ENCODE assay signal across 3 cellular contexts in the genomic region with DNA sequence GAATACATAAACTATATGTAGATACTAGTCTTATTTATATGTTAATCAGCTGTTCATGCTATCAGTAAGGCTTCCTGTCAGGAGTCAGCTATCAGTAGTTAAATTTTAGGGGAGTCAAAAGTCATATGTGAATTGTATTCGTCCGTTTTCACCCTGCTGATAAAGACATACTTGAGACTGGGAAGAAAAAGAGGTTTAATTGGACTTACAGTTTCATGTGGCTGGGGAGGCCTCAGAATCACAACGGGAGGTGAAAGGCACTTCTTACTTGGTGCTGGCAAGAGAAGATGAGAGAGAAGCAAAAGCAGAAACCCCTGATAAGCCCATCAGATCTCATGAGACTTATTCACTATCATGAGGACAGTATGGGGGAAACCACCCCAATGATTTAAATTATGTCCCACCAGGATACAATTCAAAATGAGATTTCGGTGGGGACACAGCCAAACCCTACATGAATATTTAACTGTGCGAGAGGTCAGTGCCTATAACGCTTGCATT.
TF ChIP-seq lines count a peak whose summit lies in the region.

No MANE protein-coding gene starts in this region.

TF ChIP-seq in SK-N-SH, 30 proteins besides CTCF, POLR2A, EP300 and RAD21 (continued from another document):
- no peak for TF ChIP-seq EZH2phosphoT487 (IDR thresholded peaks at IDR 0.05; ENCODE audit: borderline replicate concordance, low read depth)
TF ChIP-seq in SK-N-SH: peak in this region for 0.

TF ChIP-seq in SK-N-SH treated with all-trans-retinoic acid at 6 μM for 48 hours, 23 proteins besides CTCF, POLR2A, EP300 and RAD21 (continued from another document):
- TF ChIP-seq ZFP30 (CRISPR knock-in tag; IDR thresholded peaks at IDR 0.05) (no peak), TOX (CRISPR knock-in tag; IDR thresholded peaks at IDR 0.05; ENCODE audit: borderline replicate concordance) (no peak), ZNF70 (CRISPR knock-in tag; IDR thresholded peaks at IDR 0.05) (no peak), ESRRG (CRISPR knock-in tag; IDR thresholded peaks at IDR 0.05) (no peak), CSDC2 (CRISPR knock-in tag; IDR thresholded peaks at IDR 0.05) (no peak), TCF4 (CRISPR knock-in tag; IDR thresholded peaks at IDR 0.05; ENCODE audit: borderline replicate concordance) (no peak), ZNF8 (CRISPR knock-in tag; IDR thresholded peaks at IDR 0.05) (no peak), RARB (CRISPR knock-in tag; IDR thresholded peaks at IDR 0.05) (no peak), PPARA (CRISPR knock-in tag; IDR thresholded peaks at IDR 0.05; ENCODE audit: borderline replicate concordance) (no peak), ARNTL (CRISPR knock-in tag; IDR thresholded peaks at IDR 0.05; ENCODE audit: borderline replicate concordance, low read depth) (no peak), ISL1 (CRISPR knock-in tag; IDR thresholded peaks at IDR 0.05) (no peak), GLIS3 (CRISPR knock-in tag; IDR thresholded peaks at IDR 0.05) (no peak)
- TF ChIP-seq, protein P1, sequence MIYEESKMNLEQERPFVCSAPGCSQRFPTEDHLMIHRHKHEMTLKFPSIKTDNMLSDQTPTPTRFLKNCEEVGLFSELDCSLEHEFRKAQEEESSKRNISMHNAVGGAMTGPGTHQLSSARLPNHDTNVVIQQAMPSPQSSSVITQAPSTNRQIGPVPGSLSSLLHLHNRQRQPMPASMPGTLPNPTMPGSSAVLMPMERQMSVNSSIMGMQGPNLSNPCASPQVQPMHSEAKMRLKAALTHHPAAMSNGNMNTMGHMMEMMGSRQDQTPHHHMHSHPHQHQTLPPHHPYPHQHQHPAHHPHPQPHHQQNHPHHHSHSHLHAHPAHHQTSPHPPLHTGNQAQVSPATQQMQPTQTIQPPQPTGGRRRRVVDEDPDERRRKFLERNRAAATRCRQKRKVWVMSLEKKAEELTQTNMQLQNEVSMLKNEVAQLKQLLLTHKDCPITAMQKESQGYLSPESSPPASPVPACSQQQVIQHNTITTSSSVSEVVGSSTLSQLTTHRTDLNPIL (CRISPR knock-in tag; IDR thresholded peaks at IDR 0.05; ENCODE audit: low read depth): no peak
- TF ChIP-seq, protein P2, sequence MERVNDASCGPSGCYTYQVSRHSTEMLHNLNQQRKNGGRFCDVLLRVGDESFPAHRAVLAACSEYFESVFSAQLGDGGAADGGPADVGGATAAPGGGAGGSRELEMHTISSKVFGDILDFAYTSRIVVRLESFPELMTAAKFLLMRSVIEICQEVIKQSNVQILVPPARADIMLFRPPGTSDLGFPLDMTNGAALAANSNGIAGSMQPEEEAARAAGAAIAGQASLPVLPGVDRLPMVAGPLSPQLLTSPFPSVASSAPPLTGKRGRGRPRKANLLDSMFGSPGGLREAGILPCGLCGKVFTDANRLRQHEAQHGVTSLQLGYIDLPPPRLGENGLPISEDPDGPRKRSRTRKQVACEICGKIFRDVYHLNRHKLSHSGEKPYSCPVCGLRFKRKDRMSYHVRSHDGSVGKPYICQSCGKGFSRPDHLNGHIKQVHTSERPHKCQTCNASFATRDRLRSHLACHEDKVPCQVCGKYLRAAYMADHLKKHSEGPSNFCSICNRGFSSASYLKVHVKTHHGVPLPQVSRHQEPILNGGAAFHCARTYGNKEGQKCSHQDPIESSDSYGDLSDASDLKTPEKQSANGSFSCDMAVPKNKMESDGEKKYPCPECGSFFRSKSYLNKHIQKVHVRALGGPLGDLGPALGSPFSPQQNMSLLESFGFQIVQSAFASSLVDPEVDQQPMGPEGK (CRISPR knock-in tag; IDR thresholded peaks at IDR 0.05; ENCODE audit: borderline replicate concordance): no peak
- TF ChIP-seq, protein P3, sequence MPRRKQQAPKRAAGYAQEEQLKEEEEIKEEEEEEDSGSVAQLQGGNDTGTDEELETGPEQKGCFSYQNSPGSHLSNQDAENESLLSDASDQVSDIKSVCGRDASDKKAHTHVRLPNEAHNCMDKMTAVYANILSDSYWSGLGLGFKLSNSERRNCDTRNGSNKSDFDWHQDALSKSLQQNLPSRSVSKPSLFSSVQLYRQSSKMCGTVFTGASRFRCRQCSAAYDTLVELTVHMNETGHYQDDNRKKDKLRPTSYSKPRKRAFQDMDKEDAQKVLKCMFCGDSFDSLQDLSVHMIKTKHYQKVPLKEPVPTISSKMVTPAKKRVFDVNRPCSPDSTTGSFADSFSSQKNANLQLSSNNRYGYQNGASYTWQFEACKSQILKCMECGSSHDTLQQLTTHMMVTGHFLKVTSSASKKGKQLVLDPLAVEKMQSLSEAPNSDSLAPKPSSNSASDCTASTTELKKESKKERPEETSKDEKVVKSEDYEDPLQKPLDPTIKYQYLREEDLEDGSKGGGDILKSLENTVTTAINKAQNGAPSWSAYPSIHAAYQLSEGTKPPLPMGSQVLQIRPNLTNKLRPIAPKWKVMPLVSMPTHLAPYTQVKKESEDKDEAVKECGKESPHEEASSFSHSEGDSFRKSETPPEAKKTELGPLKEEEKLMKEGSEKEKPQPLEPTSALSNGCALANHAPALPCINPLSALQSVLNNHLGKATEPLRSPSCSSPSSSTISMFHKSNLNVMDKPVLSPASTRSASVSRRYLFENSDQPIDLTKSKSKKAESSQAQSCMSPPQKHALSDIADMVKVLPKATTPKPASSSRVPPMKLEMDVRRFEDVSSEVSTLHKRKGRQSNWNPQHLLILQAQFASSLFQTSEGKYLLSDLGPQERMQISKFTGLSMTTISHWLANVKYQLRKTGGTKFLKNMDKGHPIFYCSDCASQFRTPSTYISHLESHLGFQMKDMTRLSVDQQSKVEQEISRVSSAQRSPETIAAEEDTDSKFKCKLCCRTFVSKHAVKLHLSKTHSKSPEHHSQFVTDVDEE (CRISPR knock-in tag; IDR thresholded peaks at IDR 0.05): no peak

TF ChIP-seq in K562, 482 proteins besides CTCF, POLR2A, EP300 and RAD21:
- TF ChIP-seq, protein P4, sequence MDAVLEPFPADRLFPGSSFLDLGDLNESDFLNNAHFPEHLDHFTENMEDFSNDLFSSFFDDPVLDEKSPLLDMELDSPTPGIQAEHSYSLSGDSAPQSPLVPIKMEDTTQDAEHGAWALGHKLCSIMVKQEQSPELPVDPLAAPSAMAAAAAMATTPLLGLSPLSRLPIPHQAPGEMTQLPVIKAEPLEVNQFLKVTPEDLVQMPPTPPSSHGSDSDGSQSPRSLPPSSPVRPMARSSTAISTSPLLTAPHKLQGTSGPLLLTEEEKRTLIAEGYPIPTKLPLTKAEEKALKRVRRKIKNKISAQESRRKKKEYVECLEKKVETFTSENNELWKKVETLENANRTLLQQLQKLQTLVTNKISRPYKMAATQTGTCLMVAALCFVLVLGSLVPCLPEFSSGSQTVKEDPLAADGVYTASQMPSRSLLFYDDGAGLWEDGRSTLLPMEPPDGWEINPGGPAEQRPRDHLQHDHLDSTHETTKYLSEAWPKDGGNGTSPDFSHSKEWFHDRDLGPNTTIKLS (IDR thresholded peaks at IDR 0.05; ENCODE audit: borderline replicate concordance, low read depth): no peak
- no peak for TF ChIP-seq PRMT5 (CRISPR knock-in tag; IDR thresholded peaks at IDR 0.05)
- TF ChIP-seq ZNF766 (CRISPR knock-in tag; conservative IDR thresholded peaks at IDR 0.05): peak; percentile 92
- 0 out of 2 replicates have a peak, but pooled peaks have one; percentile 7 for TF ChIP-seq CBFA2T3 (IDR thresholded peaks at IDR 0.05)
